Comparison of ENCODE assay signal across 8 cellular contexts in genomic region chr12:111410229-111411186, GRCh38. TPM values are rescaled to one million over a fixed set of nuclear protein-coding genes. Genes with fewer than 3 reads are reported as not detected.
A peak's percentile ranks its signal among the peaks of the same experiment; 100 is the strongest.
DNase-seq lines count a peak whose midpoint lies in the region; ATAC-seq and TF ChIP-seq lines count a peak whose summit lies in the region.

No MANE protein-coding gene starts in this region.

- H3K27ac Mint-ChIP-seq in activated naive CD4-positive, alpha-beta T cell treated with anti-CD3 and anti-CD28 coated beads, Interleukin-2, amount 10 ng/mL, durations not matched to agents 7 days and 5 days, result peak overlapping the region; percentile 72

- H3K4me1 ChIP-seq in lung (ENCODE audit: control insufficient read depth in 2 of 2, insufficient read depth in 2 of 2, low read length in 2 of 2) (peaks cover 25 to 39% of the 10 kb centered on the region in 2 donors), urinary bladder (ENCODE audit: insufficient read depth) (no peaks in the 10 kb centered on the region)

- H3K4me3 Mint-ChIP-seq in activated naive CD4-positive, alpha-beta T cell treated with anti-CD3 and anti-CD28 coated beads, Interleukin-2, amount 10 ng/mL, durations not matched to agents 7 days and 5 days, result no peak overlapping the region

- no peak for ATAC-seq in lung (ENCODE audit: insufficient read depth, low FRiP score)
- ATAC-seq in GM18867 (IDR thresholded peaks at IDR 0.05; ENCODE audit: unreplicated experiment), result no peak

- H3K27ac ChIP-seq in angular gyrus (ENCODE audit: low read depth, low read length) (peak overlapping the region; percentile 76), lung (ENCODE audit: low read depth in 1 of 2, low read length in 1 of 2) (peak overlapping the region; percentile 71 to 90), urinary bladder (ENCODE audit: low read depth) (peak overlapping the region; percentile 11)

- peaks cover 76% of the 10 kb centered on the region for H3K4me1 Mint-ChIP-seq in activated naive CD4-positive, alpha-beta T cell treated with anti-CD3 and anti-CD28 coated beads, Interleukin-2, amount 10 ng/mL, durations not matched to agents 7 days and 5 days

- H3K36me3 ChIP-seq in lung (ENCODE audit: control insufficient read depth in 2 of 2, insufficient read depth in 2 of 2, low read length in 2 of 2) (peaks cover 0 to 6% of the 10 kb centered on the region in 2 donors), urinary bladder (ENCODE audit: insufficient read depth) (no peaks in the 10 kb centered on the region)

- no peaks in the 10 kb centered on the region for H3K27me3 ChIP-seq in lung (ENCODE audit: control insufficient read depth, insufficient read depth)

- H3K4me3 ChIP-seq in lung (no peak overlapping the region), urinary bladder (ENCODE audit: low read depth, low read length) (no peak overlapping the region)

- CTCF ChIA-PET in activated naive CD4-positive, alpha-beta T cell treated with anti-CD3 and anti-CD28 coated beads, Interleukin-2, amount 10 ng/mL, durations not matched to agents 7 days and 5 days (lab: Charles Lee), result interaction anchor here (0.8 to 24.2 kb wide), 5 partner anchors 14 to 37 kb away, joined by 3 to 757 read pairs (median 5); no protein-coding TSS in a partner anchor

- no peaks in the 10 kb centered on the region for H3K9me3 Mint-ChIP-seq in activated naive CD4-positive, alpha-beta T cell treated with anti-CD3 and anti-CD28 coated beads, Interleukin-2, amount 10 ng/mL, durations not matched to agents 7 days and 5 days

- H3K27me3 Mint-ChIP-seq in activated naive CD4-positive, alpha-beta T cell treated with anti-CD3 and anti-CD28 coated beads, Interleukin-2, amount 10 ng/mL, durations not matched to agents 7 days and 5 days, result no peaks in the 10 kb centered on the region

- peaks cover 40% of the 10 kb centered on the region for H3K36me3 Mint-ChIP-seq in activated naive CD4-positive, alpha-beta T cell treated with anti-CD3 and anti-CD28 coated beads, Interleukin-2, amount 10 ng/mL, durations not matched to agents 7 days and 5 days

- WGBS in lung, 2 donors, result 59 to 61% methylated on average over 16 of the region's 16 CpGs
- WGBS in urinary bladder, result 74% methylated on average over 16 of the region's 16 CpGs

- no peak for DNase-seq in activated naive CD4-positive, alpha-beta T cell treated with anti-CD3 and anti-CD28 coated beads, Interleukin-2, amount 10 ng/mL, durations not matched to agents 7 days and 5 days
- DNase-seq in activated naive CD4-positive, alpha-beta T cell (lab: John Stamatoyannopoulos, UW), result no peak
- DNase-seq in lung (ENCODE audit: low spot score), result no peak
- DNase-seq in GDM1 (lab: John Stamatoyannopoulos, UW), result no peak
- DNase-seq in germinal center (ENCODE audit: low spot score), result no peak

- no peaks in the 10 kb centered on the region for H3K9me3 ChIP-seq in lung (ENCODE audit: control insufficient read depth in 2 of 2, insufficient read depth in 1 of 2, low read length in 1 of 2)

- TF ChIP-seq CTCF in lung (IDR thresholded peaks at IDR 0.05; ENCODE audit: control extremely low read depth, extremely low read depth), result no peak

RNA-seq across cellular contexts. Expression of gene SH2B3, which starts 4.8 kb away (rescaled TPM):
- 10 to 100 TPM; 16.2 to 46.0 TPM for total RNA-seq in lung
- polyA plus RNA-seq in lung, result 10 to 100 TPM in 1 of 2 donors, 1 to 10 TPM in 1; 9.6 to 19.6 TPM
- 15.3 TPM for total RNA-seq in urinary bladder
- polyA plus RNA-seq in urinary bladder, result 12.8 TPM

RNA-seq across cellular contexts. Expression of gene PHETA1, which starts 41.6 kb away (rescaled TPM):
- 10 to 100 TPM in 1 of 2 donors, 1 to 10 TPM in 1; 3.1 to 15.4 TPM for total RNA-seq in lung
- polyA plus RNA-seq in lung, result 10 to 100 TPM; 12.1 to 14.3 TPM
- total RNA-seq in urinary bladder, result 2.5 TPM
- polyA plus RNA-seq in urinary bladder, result 9.8 TPM

Comparison
In these comparisons a context has a peak if more than half of its experiments do, and no peak if none do; other contexts are left out.
1. H3K27ac ChIP-seq: peak in every context shown above with its lines; median percentile 80 in lung; 76 in angular gyrus; 11 in urinary bladder.